Comparison of ENCODE assay signal across 8 cellular contexts in the genomic region with DNA sequence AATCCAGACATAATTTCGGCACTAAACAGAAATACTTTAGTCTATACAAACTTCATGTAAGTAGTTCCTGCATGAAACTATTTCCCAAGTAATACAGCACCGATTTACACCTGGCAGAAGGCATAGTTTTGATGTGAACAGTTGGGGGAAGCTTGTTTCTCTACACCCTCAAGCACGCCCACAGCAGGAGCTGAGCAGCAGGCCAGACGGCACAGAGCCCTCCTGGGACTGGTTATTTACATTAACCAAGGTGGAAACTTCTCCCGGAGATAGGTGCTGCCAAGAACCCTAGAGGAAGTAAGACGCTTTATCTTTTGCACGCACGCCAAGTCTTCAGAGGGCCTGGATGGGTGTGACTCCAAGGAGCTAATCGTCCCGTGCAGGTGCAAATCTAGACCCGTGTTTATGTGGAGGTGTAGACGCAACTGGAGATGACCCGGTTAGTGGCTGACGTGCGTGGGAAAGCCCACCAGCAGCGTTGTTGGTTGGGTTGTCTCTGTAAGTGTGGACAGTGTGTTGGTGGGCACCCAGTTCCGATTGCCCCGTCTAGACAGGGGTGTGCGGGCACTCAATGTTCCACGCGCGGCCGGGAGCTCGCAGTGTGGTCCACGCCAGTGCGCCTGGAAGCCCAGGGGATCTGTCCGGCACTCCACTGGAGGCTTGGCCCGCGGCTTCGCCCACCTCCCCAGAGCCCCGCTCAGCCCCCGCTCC. TPM values are rescaled to one million over a fixed set of nuclear protein-coding genes. Genes with fewer than 3 reads are reported as not detected.
DNase-seq lines count a peak whose midpoint lies in the region; ATAC-seq and TF ChIP-seq lines count a peak whose summit lies in the region.

No MANE protein-coding gene starts in this region.

- no peaks in the 10 kb centered on the region for H3K27me3 ChIP-seq in mucosa of stomach (ENCODE audit: control insufficient read depth, insufficient read depth, low read length)

- no peaks in the 10 kb centered on the region for H3K9me3 ChIP-seq in mucosa of stomach (ENCODE audit: control insufficient read depth, low read length)

- ATAC-seq in GM19023 (IDR thresholded peaks at IDR 0.05; ENCODE audit: unreplicated experiment) (peak; percentile 41), HG03175 (IDR thresholded peaks at IDR 0.05; ENCODE audit: unreplicated experiment) (peak; percentile 62)
- peak; percentile 86 for ATAC-seq in stimulated activated memory B cell treated with anti-CD40 and anti-IgM and Interleukin-4, amounts not matched to agents 10 μg/mL and 1 μg/mL and 100 μg/mL, for 72 hours

- no peaks in the 10 kb centered on the region for H3K9me3 Mint-ChIP-seq in endothelial cell (ENCODE audit: unreplicated experiment)
- no peaks in the 10 kb centered on the region for H3K9me3 Mint-ChIP-seq in stimulated activated memory B cell treated with anti-CD40 and anti-IgM and Interleukin-4, amounts not matched to agents 10 μg/mL and 1 μg/mL and 100 μg/mL, for 72 hours

- H3K27ac Mint-ChIP-seq in endothelial cell (ENCODE audit: unreplicated experiment) = peak overlapping the region; percentile 88
- H3K27ac Mint-ChIP-seq in stimulated activated memory B cell treated with anti-CD40 and anti-IgM and Interleukin-4, amounts not matched to agents 10 μg/mL and 1 μg/mL and 100 μg/mL, for 72 hours = peak overlapping the region; percentile 99

- peak overlapping the region; percentile 89 for H3K4me3 Mint-ChIP-seq in endothelial cell (ENCODE audit: unreplicated experiment)
- H3K4me3 Mint-ChIP-seq in stimulated activated memory B cell treated with anti-CD40 and anti-IgM and Interleukin-4, amounts not matched to agents 10 μg/mL and 1 μg/mL and 100 μg/mL, for 72 hours = peak overlapping the region; percentile 85

- H3K36me3 Mint-ChIP-seq in endothelial cell (ENCODE audit: low read depth, unreplicated experiment) = no peaks in the 10 kb centered on the region
- peaks cover 6% of the 10 kb centered on the region for H3K36me3 Mint-ChIP-seq in stimulated activated memory B cell treated with anti-CD40 and anti-IgM and Interleukin-4, amounts not matched to agents 10 μg/mL and 1 μg/mL and 100 μg/mL, for 72 hours

- H3K9ac ChIP-seq in mucosa of stomach (ENCODE audit: low read length) = peak overlapping the region; percentile 68

- no peaks in the 10 kb centered on the region for H3K36me3 ChIP-seq in mucosa of stomach (ENCODE audit: control insufficient read depth, insufficient read depth, low read length)

- DNase-seq in AG09309 (ENCODE audit: low read depth) = no peak
- DNase-seq in NCI-H82 treated with DMSO at 0.1 percent for 48 hours (lab: John Stamatoyannopoulos, UW; ENCODE audit: unreplicated experiment) = peak; percentile 59
- DNase-seq in activated CD8-positive, alpha-beta memory T cell treated with anti-CD3 and anti-CD28 coated beads, Interleukin-2, amount 50 U/mL, for 24 hours (ENCODE audit: extremely low read depth) = peak; percentile 28
- peak; percentile 21 for DNase-seq in endothelial cell (ENCODE audit: low spot score)

- H3K4me1 ChIP-seq in mucosa of stomach (ENCODE audit: control insufficient read depth, insufficient read depth, low read length) = peaks cover 39% of the 10 kb centered on the region

- TF ChIP-seq CTCF in AG09309 (IDR thresholded peaks at IDR 0.05; ENCODE audit: control insufficient read depth, insufficient read depth, low read depth, low read length, missing control alignments) (no peak), endothelial cell (IDR thresholded peaks at IDR 0.05; ENCODE audit: unreplicated experiment) (no peak)

- H3K27me3 Mint-ChIP-seq in endothelial cell (ENCODE audit: unreplicated experiment) = peaks cover 20% of the 10 kb centered on the region
- no peaks in the 10 kb centered on the region for H3K27me3 Mint-ChIP-seq in stimulated activated memory B cell treated with anti-CD40 and anti-IgM and Interleukin-4, amounts not matched to agents 10 μg/mL and 1 μg/mL and 100 μg/mL, for 72 hours

- H3K4me3 ChIP-seq in AG09309 (ENCODE audit: control insufficient read depth, low read depth, low read length) = peak overlapping the region; percentile 65
- peak overlapping the region; percentile 31 for H3K4me3 ChIP-seq in mucosa of stomach (ENCODE audit: low read length)

- peaks cover 11% of the 10 kb centered on the region for H3K4me1 Mint-ChIP-seq in endothelial cell (ENCODE audit: unreplicated experiment)
- H3K4me1 Mint-ChIP-seq in stimulated activated memory B cell treated with anti-CD40 and anti-IgM and Interleukin-4, amounts not matched to agents 10 μg/mL and 1 μg/mL and 100 μg/mL, for 72 hours = peaks cover 76% of the 10 kb centered on the region

RNA-seq across cellular contexts. Expression of a gene that starts 0.8 kb away (rescaled TPM):
- 14.0 TPM for total RNA-seq in endothelial cell (ENCODE audit: unreplicated experiment)

RNA-seq across cellular contexts. Expression of a gene that starts 53.9 kb away (rescaled TPM):
- 76.7 TPM for total RNA-seq in endothelial cell (ENCODE audit: unreplicated experiment)

RNA-seq across cellular contexts. Expression of a gene that starts 55.8 kb away (rescaled TPM):
- 7.5 TPM for total RNA-seq in endothelial cell (ENCODE audit: unreplicated experiment)
